Comparison of ENCODE assay signal across 13 cellular contexts in the genomic region with DNA sequence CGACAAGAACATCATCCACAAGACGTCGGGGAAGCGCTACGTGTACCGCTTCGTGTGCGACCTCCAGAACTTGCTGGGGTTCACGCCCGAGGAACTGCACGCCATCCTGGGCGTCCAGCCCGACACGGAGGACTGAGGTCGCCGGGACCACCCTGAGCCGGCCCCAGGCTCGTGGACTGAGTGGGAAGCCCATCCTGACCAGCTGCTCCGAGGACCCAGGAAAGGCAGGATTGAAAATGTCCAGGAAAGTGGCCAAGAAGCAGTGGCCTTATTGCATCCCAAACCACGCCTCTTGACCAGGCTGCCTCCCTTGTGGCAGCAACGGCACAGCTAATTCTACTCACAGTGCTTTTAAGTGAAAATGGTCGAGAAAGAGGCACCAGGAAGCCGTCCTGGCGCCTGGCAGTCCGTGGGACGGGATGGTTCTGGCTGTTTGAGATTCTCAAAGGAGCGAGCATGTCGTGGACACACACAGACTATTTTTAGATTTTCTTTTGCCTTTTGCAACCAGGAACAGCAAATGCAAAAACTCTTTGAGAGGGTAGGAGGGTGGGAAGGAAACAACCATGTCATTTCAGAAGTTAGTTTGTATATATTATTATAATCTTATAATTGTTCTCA. TPM values are rescaled to one million over a fixed set of nuclear protein-coding genes. Genes with fewer than 3 reads are reported as not detected.
DNase-seq lines count a peak whose midpoint lies in the region; ATAC-seq and TF ChIP-seq lines count a peak whose summit lies in the region.
"Had no signal": no experiment of that assay in that cellular context is flagged by ENCODE, and none has a peak within 500 bp of the region (broad histone marks: within the 10 kb centered on the region; RNA-seq: fewer than 3 reads in every experiment).

No MANE protein-coding gene starts in this region.

- TF ChIP-seq POLR2A in prostate gland (IDR thresholded peaks at IDR 0.05) = no peak

- H3K36me3 ChIP-seq in prostate gland (peaks cover 0 to 31% of the 10 kb centered on the region in 2 donors), urinary bladder (ENCODE audit: insufficient read depth) (peaks cover 8% of the 10 kb centered on the region), GM23248 (ENCODE audit: low read depth) (peaks cover 36% of the 10 kb centered on the region; the same call in 1 of the 2 replicates)

- DNase-seq in right cardiac atrium = peak in 1 of 3 donors; percentile 58
- no peak for DNase-seq in prostate gland (ENCODE audit: low spot score)
- DNase-seq in GM23248 = no peak
- no peak for DNase-seq in GF-D8 (lab: John Stamatoyannopoulos, UW)
- DNase-seq: activated CD8-positive, alpha-beta memory T cell treated with anti-CD3 and anti-CD28 coated beads for 24 hours; activated effector memory CD4-positive, alpha-beta T cell treated with anti-CD3 and anti-CD28 coated beads, Interleukin-2, amount 50 U/mL, for 16 hours; C1 segment of cervical spinal cord; hypothalamus; MV-4-11 had no signal

- H3K9me3 ChIP-seq in right cardiac atrium (ENCODE audit: control insufficient read depth, low read length) = no peaks in the 10 kb centered on the region
- H3K9me3 ChIP-seq in prostate gland = no peaks in the 10 kb centered on the region
- H3K9me3 ChIP-seq in GM23248 (ENCODE audit: low read depth) = no peaks in the 10 kb centered on the region

- H3K4me1 ChIP-seq in right cardiac atrium (ENCODE audit: control insufficient read depth, insufficient read depth, low read length) (peaks cover 3% of the 10 kb centered on the region), prostate gland (replicated peaks) (no peaks in the 10 kb centered on the region), urinary bladder (ENCODE audit: insufficient read depth) (no peaks in the 10 kb centered on the region), GM23248 (ENCODE audit: insufficient read depth) (peaks cover 34% of the 10 kb centered on the region)

- peak in 1 of 2 donors; percentile 16 for ATAC-seq in right cardiac atrium
- no peak for ATAC-seq in GM18873 (IDR thresholded peaks at IDR 0.05; ENCODE audit: low FRiP score, unreplicated experiment)
- ATAC-seq in HG03342 (IDR thresholded peaks at IDR 0.05; ENCODE audit: unreplicated experiment) = no peak

- H2AFZ ChIP-seq in GM23248 = no peak overlapping the region

- peaks cover 19% of the 10 kb centered on the region for H3F3A ChIP-seq in GM23248 (ENCODE audit: insufficient read depth)

- TF ChIP-seq CTCF in prostate gland (IDR thresholded peaks at IDR 0.05) = no peak

- H3K27ac ChIP-seq in cingulate gyrus (ENCODE audit: low read depth, low read length) (peak overlapping the region; percentile 72), right cardiac atrium (ENCODE audit: low read length) (peak overlapping the region; percentile 54), prostate gland (peak overlapping the region; percentile 27 to 40), urinary bladder (ENCODE audit: low read depth) (peak overlapping the region; percentile 79), GM23248 (no peak overlapping the region)

- in situ Hi-C loops in GM23248 (cut with MboI) = no loop called here

- no peaks in the 10 kb centered on the region for H3K27me3 ChIP-seq in right cardiac atrium (ENCODE audit: control insufficient read depth, insufficient read depth)
- no peaks in the 10 kb centered on the region for H3K27me3 ChIP-seq in prostate gland (replicated peaks; ENCODE audit: insufficient read depth)
- H3K27me3 ChIP-seq in GM23248 (replicated peaks; ENCODE audit: insufficient read depth) = no peaks in the 10 kb centered on the region

- intact Hi-C loops in right cardiac atrium (cut with DNase I) (no loop called here), prostate gland (cut with DNase I) (no loop called here)

- H3K4me3 ChIP-seq in right cardiac atrium (ENCODE audit: low read length) = no peak overlapping the region
- H3K4me3 ChIP-seq in prostate gland = no peak overlapping the region
- H3K4me3 ChIP-seq in urinary bladder (ENCODE audit: low read depth, low read length) = no peak overlapping the region
- no peak overlapping the region for H3K4me3 ChIP-seq in GM23248

- no peaks in the 10 kb centered on the region for H3K79me2 ChIP-seq in GM23248 (ENCODE audit: insufficient read depth)

- H3K4me2 ChIP-seq in GM23248 (ENCODE audit: unreplicated experiment) = no peak overlapping the region

- H3K9ac ChIP-seq in GM23248 = no peak overlapping the region

- H4K20me1 ChIP-seq in GM23248 (ENCODE audit: insufficient read depth) = no peaks in the 10 kb centered on the region

- no peaks in the 10 kb centered on the region for H3K9me2 ChIP-seq in GM23248 (ENCODE audit: insufficient read depth)

- WGBS in right cardiac atrium = 59% methylated on average over 28 of the region's 28 CpGs
- WGBS in prostate gland = 79% methylated on average over 28 of the region's 28 CpGs
- WGBS in urinary bladder = 49% methylated on average over 28 of the region's 28 CpGs
- 97 to 98% methylated on average over 28 of the region's 28 CpGs for WGBS in GM23248 (ENCODE audit: low coverage in 1 of 2, low lambda C conversion rate in 2 of 2, missing lambda C conversion rate in 2 of 2), 2 experiments

RNA-seq across cellular contexts. Expression of gene ETS2, which starts 17.1 kb away (rescaled TPM):
- total RNA-seq in right cardiac atrium = 10 to 100 TPM; 40.4 to 76.3 (median 44.8) TPM
- 29.7 TPM for polyA plus RNA-seq in right cardiac atrium
- total RNA-seq in prostate gland = 10 to 100 TPM; 53.3 to 80.2 TPM
- 91.7 TPM for total RNA-seq in urinary bladder
- polyA plus RNA-seq in urinary bladder = 113 TPM
- total RNA-seq in GM23248 (2014; rRNA removed; shearing (Covaris generic)) = 4.4 and 7.0 TPM in 2 replicates
- polyA plus RNA-seq in GM23248 (2016; fragmentation: Nextera tagmentation; extraction: Ambion mirVana) = 7.3 and 7.9 TPM in 2 replicates
